20 cellular contexts compared by ENCODE assay signal in the genomic region with DNA sequence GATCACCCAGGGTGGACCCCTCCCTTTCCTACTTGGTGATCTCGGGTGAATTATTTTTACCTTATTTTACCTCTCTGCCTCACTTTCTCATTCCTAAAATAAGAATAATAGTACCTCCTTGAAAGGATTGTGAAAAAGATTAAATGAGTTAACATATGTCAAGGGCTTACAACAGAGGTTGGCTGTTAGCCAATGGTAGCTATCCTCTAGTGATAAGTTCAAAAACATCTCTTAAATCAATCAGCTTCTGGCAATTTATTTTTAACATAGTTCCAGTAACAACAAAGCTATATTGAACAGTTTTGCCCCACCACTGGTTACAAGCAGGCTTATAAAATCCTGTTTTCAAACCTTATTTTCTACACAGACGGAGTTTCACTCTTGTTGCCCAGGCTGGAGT. TPM values are rescaled to one million over a fixed set of nuclear protein-coding genes. Genes with fewer than 3 reads are reported as not detected.
DNase-seq lines count a peak whose midpoint lies in the region; ATAC-seq and TF ChIP-seq lines count a peak whose summit lies in the region.
"Had no signal": no experiment of that assay in that cellular context is flagged by ENCODE, and none has a peak within 500 bp of the region (broad histone marks: within the 10 kb centered on the region; RNA-seq: fewer than 3 reads in every experiment).

No MANE protein-coding gene starts in this region.

- no peak overlapping the region for H3K27ac Mint-ChIP-seq in type B pancreatic cell
- H3K27ac Mint-ChIP-seq: B cell, CD14-positive monocyte, H9, HFFc6 had no signal

- peaks cover 6% of the 10 kb centered on the region for H3K4me1 Mint-ChIP-seq in type B pancreatic cell (ENCODE audit: unreplicated experiment)
- H3K4me1 Mint-ChIP-seq: B cell, CD14-positive monocyte, H9 had no signal

- peak overlapping the region; percentile 7 for H3K4me3 Mint-ChIP-seq in type B pancreatic cell
- H3K4me3 Mint-ChIP-seq: B cell, CD14-positive monocyte, H9, HFFc6 had no signal

- no peaks in the 10 kb centered on the region for H3K9me3 Mint-ChIP-seq in type B pancreatic cell
- H3K9me3 Mint-ChIP-seq: H9 had no signal

- DNase-seq in NCI-H2171 treated with DMSO at 0.1 percent for 48 hours (lab: John Stamatoyannopoulos, UW) (peak; percentile 22), NCI-H2171 (lab: John Stamatoyannopoulos, UW) (no peak), NCI-H524 treated with DMSO at 0.1 percent for 48 hours (lab: John Stamatoyannopoulos, UW) (peak; percentile 74), fibroblast of mammary gland (ENCODE audit: low read depth) (peak; percentile 10), type B pancreatic cell (ENCODE audit: extremely low spot score, unreplicated experiment) (no peak), foreskin melanocyte (no peak)
- DNase-seq: DMS79; H9; HFFc6; MM.1S; NCI-H1048; NCI-H1417 treated with DMSO at 0.1 percent for 48 hours; NCI-H1930; NCI-H526 treated with DMSO at 0.1 percent for 48 hours; NK-92 treated with Interleukin-12 subunit alpha and Interleukin-12 subunit beta, amount 100 ng/mL, for 24 hours; SIG-M5; SK-N-SH had no signal

- no peaks in the 10 kb centered on the region for H3K27me3 Mint-ChIP-seq in type B pancreatic cell

- H3K36me3 Mint-ChIP-seq in type B pancreatic cell = no peaks in the 10 kb centered on the region
- H3K36me3 Mint-ChIP-seq: CD14-positive monocyte had no signal

- TF ChIP-seq CTCF in fibroblast of mammary gland (conservative IDR thresholded peaks at IDR 0.05; ENCODE audit: control insufficient read depth, insufficient read depth, low read depth, low read length) (no peak), type B pancreatic cell (conservative IDR thresholded peaks at IDR 0.05) (no peak)

- no peak for ATAC-seq in HG03378 (IDR thresholded peaks at IDR 0.05; ENCODE audit: unreplicated experiment)

- H3K4me3 ChIP-seq in fibroblast of mammary gland (ENCODE audit: control insufficient read depth, low read depth, low read length) = no peak overlapping the region

RNA-seq across cellular contexts. Expression of a gene that starts 45.4 kb away (rescaled TPM):
- 24.7 and 25.5 TPM in 2 replicates for total RNA-seq in type B pancreatic cell (ENCODE audit: low replicate concordance)

Comparison
In these comparisons a context has a peak if more than half of its experiments do, and no peak if none do; other contexts are left out.
1. DNase-seq: peak in NCI-H2171 treated with DMSO at 0.1 percent for 48 hours (single experiment), NCI-H524 treated with DMSO at 0.1 percent for 48 hours (single experiment) and fibroblast of mammary gland (single experiment); none in NCI-H2171 (single experiment), type B pancreatic cell (single experiment) and foreskin melanocyte (single experiment).